9 cellular contexts compared by ENCODE assay signal in genomic region chr18:62596145-62597005, GRCh38.
A peak's percentile ranks its signal among the peaks of the same experiment; 100 is the strongest.
DNase-seq lines count a peak whose midpoint lies in the region; ATAC-seq and TF ChIP-seq lines count a peak whose summit lies in the region.
"Had no signal": no experiment of that assay in that cellular context is flagged by ENCODE, and none has a peak within 500 bp of the region (broad histone marks: within the 10 kb centered on the region; RNA-seq: fewer than 3 reads in every experiment).

No MANE protein-coding gene starts in this region.

- H3K9me3 ChIP-seq in HEK293 (ENCODE audit: control insufficient read depth, insufficient read depth, low read depth, low read length) (no peaks in the 10 kb centered on the region), iPS DF 6.9 (ENCODE audit: control insufficient read depth, insufficient read depth, low read length) (no peaks in the 10 kb centered on the region), skeletal muscle satellite cell (replicated peaks; ENCODE audit: low read length) (no peaks in the 10 kb centered on the region)

- intact Hi-C loops in activated T-helper 2 cell treated with anti-CD3 and anti-CD28 coated beads, Interferon-gamma antibody, Interleukin-2, Interleukin-4, amounts not matched to agents 10 μg/mL and 5 μg/mL and 100 μg/mL, durations not matched to agents 14 hours and 24 hours and 36 hours (cut with micrococcal nuclease) = no loop called here

- H3K4me3 ChIP-seq in HEK293 (ENCODE audit: low read depth, low read length) = peak overlapping the region; percentile 26
- H3K4me3 ChIP-seq in iPS DF 6.9 (ENCODE audit: low read length) = peak overlapping the region; percentile 51; the same call in 1 of the 2 replicates
- peak overlapping the region; percentile 63 for H3K4me3 ChIP-seq in skeletal muscle satellite cell (ENCODE audit: low read length)

- peaks cover 52% of the 10 kb centered on the region for H3K27me3 Mint-ChIP-seq in activated T-helper 2 cell treated with anti-CD3 and anti-CD28 coated beads, Interferon-gamma antibody, Interleukin-2, Interleukin-4, amounts not matched to agents 10 μg/mL and 5 μg/mL and 100 μg/mL, durations not matched to agents 14 hours and 24 hours and 36 hours (ENCODE audit: low read depth)

- CTCF ChIA-PET in HEK293 (lab: Yijun Ruan, JAX) = interaction anchor here (0.6 to 1.4 kb wide), 6 partner anchors 10 to 386 kb away, joined by 3 to 6 read pairs (median 3); no protein-coding TSS in a partner anchor

- no peak overlapping the region for H3K27ac ChIP-seq in HEK293 (ENCODE audit: extremely low read depth, low read depth, low read length)
- H3K27ac ChIP-seq in iPS DF 6.9 (ENCODE audit: low read length) = no peak overlapping the region

- H3K4me1 Mint-ChIP-seq in activated T-helper 2 cell treated with anti-CD3 and anti-CD28 coated beads, Interferon-gamma antibody, Interleukin-2, Interleukin-4, amounts not matched to agents 10 μg/mL and 5 μg/mL and 100 μg/mL, durations not matched to agents 14 hours and 24 hours and 36 hours (ENCODE audit: low read depth) = peaks cover 2% of the 10 kb centered on the region

- H3K9me3 Mint-ChIP-seq in activated T-helper 2 cell treated with anti-CD3 and anti-CD28 coated beads, Interferon-gamma antibody, Interleukin-2, Interleukin-4, amounts not matched to agents 10 μg/mL and 5 μg/mL and 100 μg/mL, durations not matched to agents 14 hours and 24 hours and 36 hours = no peaks in the 10 kb centered on the region
- H3K9me3 Mint-ChIP-seq: activated naive CD4-positive, alpha-beta T cell treated with anti-CD3 and anti-CD28 coated beads, Interleukin-2, amount 50 U/mL, for 24 hours had no signal

- ATAC-seq in GM21381 (IDR thresholded peaks at IDR 0.05; ENCODE audit: unreplicated experiment) (no peak), HG03378 (IDR thresholded peaks at IDR 0.05; ENCODE audit: unreplicated experiment) (no peak)

- H3K4me2 ChIP-seq in skeletal muscle satellite cell (ENCODE audit: low read length) = peak overlapping the region; percentile 89

- H3K36me3 Mint-ChIP-seq in activated T-helper 2 cell treated with anti-CD3 and anti-CD28 coated beads, Interferon-gamma antibody, Interleukin-2, Interleukin-4, amounts not matched to agents 10 μg/mL and 5 μg/mL and 100 μg/mL, durations not matched to agents 14 hours and 24 hours and 36 hours (ENCODE audit: low read depth) = no peaks in the 10 kb centered on the region

- H3K9ac ChIP-seq in skeletal muscle satellite cell (ENCODE audit: low read depth, low read length) = no peak overlapping the region

- no peak for TF ChIP-seq CTCF in HEK293 (tag by site-specific recombination; IDR thresholded peaks at IDR 0.05)
- TF ChIP-seq CTCF in GM20000 (IDR thresholded peaks at IDR 0.05; ENCODE audit: extremely low read depth, missing control alignments) = no peak

- WGBS in iPS DF 6.9 (ENCODE audit: insufficient coverage, insufficient read length) = no CpG with 5 or more reads among the region's 90 CpGs

- H3K4me1 ChIP-seq in HEK293 (ENCODE audit: control insufficient read depth, insufficient read depth, low read length) (peaks cover 2% of the 10 kb centered on the region; the same call in 1 of the 2 replicates), iPS DF 6.9 (ENCODE audit: control insufficient read depth, insufficient read depth, low read length) (0 out of 2 replicates have a peak, but pooled peaks cover 1% of the 10 kb centered on the region), skeletal muscle satellite cell (ENCODE audit: control insufficient read depth, insufficient read depth, low read length) (peaks cover 10% of the 10 kb centered on the region)

- DNase-seq in activated T-helper 2 cell treated with anti-CD3 and anti-CD28 coated beads, Interferon-gamma antibody, Interleukin-2, Interleukin-4, amounts not matched to agents 10 μg/mL and 5 μg/mL and 100 μg/mL, durations not matched to agents 14 hours and 24 hours and 36 hours (ENCODE audit: low spot score) = no peak
- no peak for DNase-seq in iPS DF 6.9 (ENCODE audit: low read depth, low spot score)
- DNase-seq in GM20000 (ENCODE audit: low spot score) = no peak
- no peak for DNase-seq in medulla oblongata (ENCODE audit: extremely low spot score)

- POLR2A ChIA-PET in HEK293 (lab: Yijun Ruan, JAX) = no interaction called here

- no peak overlapping the region for H3K27ac Mint-ChIP-seq in activated T-helper 2 cell treated with anti-CD3 and anti-CD28 coated beads, Interferon-gamma antibody, Interleukin-2, Interleukin-4, amounts not matched to agents 10 μg/mL and 5 μg/mL and 100 μg/mL, durations not matched to agents 14 hours and 24 hours and 36 hours
- H3K27ac Mint-ChIP-seq: activated naive CD4-positive, alpha-beta T cell treated with anti-CD3 and anti-CD28 coated beads, Interleukin-2, amount 50 U/mL, for 24 hours had no signal

- no peaks in the 10 kb centered on the region for H3K36me3 ChIP-seq in HEK293 (ENCODE audit: control insufficient read depth in 2 of 2, insufficient read depth in 1 of 2, low read length in 2 of 2)
- H3K36me3 ChIP-seq in iPS DF 6.9 (ENCODE audit: control insufficient read depth, insufficient read depth, low read length) = no peaks in the 10 kb centered on the region; the same call in 1 of the 2 replicates
- H3K36me3 ChIP-seq in skeletal muscle satellite cell (ENCODE audit: insufficient read depth, low read length) = no peaks in the 10 kb centered on the region

- H3K4me3 Mint-ChIP-seq in activated T-helper 2 cell treated with anti-CD3 and anti-CD28 coated beads, Interferon-gamma antibody, Interleukin-2, Interleukin-4, amounts not matched to agents 10 μg/mL and 5 μg/mL and 100 μg/mL, durations not matched to agents 14 hours and 24 hours and 36 hours (ENCODE audit: low read depth) = peak overlapping the region; percentile 42
- H3K4me3 Mint-ChIP-seq: activated naive CD4-positive, alpha-beta T cell treated with anti-CD3 and anti-CD28 coated beads, Interleukin-2, amount 50 U/mL, for 24 hours had no signal

- H3K27me3 ChIP-seq in iPS DF 6.9 (ENCODE audit: control insufficient read depth, insufficient read depth, low read length) (peaks cover 19% of the 10 kb centered on the region), skeletal muscle satellite cell (ENCODE audit: control insufficient read depth, insufficient read depth, low read length) (peaks cover 53% of the 10 kb centered on the region)

TF ChIP-seq in HEK293, 187 proteins besides CTCF, POLR2A, EP300 and RAD21:
- TF ChIP-seq ZBTB20 (tag by site-specific recombination; IDR thresholded peaks at IDR 0.05) (peak; percentile 31; the same call in 1 of the 2 replicates), PRDM1 (tag by site-specific recombination; IDR thresholded peaks at IDR 0.05) (no peak)
